In the genomic region with DNA sequence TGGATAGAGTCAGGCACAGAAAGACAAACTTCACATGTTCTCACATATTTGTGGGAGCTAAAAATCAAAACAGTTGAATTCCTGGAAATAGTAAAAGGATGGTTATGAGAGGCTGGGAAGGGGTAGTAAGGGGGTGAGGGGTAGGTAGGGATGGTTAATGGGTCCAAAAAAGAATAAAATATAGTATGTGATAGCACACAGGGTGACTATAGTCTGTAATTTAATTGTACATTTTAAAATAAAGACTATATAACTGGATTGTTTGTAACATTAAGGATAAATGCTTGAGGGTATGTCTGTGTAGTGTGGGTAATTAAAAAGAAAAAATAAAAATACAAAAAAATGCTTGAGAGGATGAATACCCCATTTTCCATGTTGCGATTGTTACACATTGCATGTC, we compare ENCODE assay signal across 30 cellular contexts.
"Had no signal": no experiment of that assay in that cellular context is flagged by ENCODE, and none has a peak within 500 bp of the region (broad histone marks: within the 10 kb centered on the region; RNA-seq: fewer than 3 reads in every experiment).

No MANE protein-coding gene starts in this region.

- H3K9me3 Mint-ChIP-seq: activated CD4-positive, alpha-beta memory T cell treated with anti-CD3 and anti-CD28 coated beads for 36 hours; activated CD4-positive, alpha-beta T cell treated with anti-CD3 and anti-CD28 coated beads, Interleukin-2, amount 10 ng/mL, durations not matched to agents 24 days and 14 days; activated T-helper 17 cell treated with anti-CD3 and anti-CD28 coated beads, Interleukin-2, amount 50 U/mL, for 72 hours; brain; T-cell; T-helper 1 cell treated with Interleukin-12 subunit alpha and Interleukin-12 subunit beta and Interleukin-4 antibody, amounts not matched to agents 30 μg/mL and 1 μg/mL, for 36 hours; T-helper 2 cell treated with Interferon-gamma antibody and Interleukin-4, amounts not matched to agents 5 μg/mL and 100 μg/mL, for 36 hours had no signal

- H3K4me3 Mint-ChIP-seq: activated CD4-positive, alpha-beta memory T cell treated with anti-CD3 and anti-CD28 coated beads for 36 hours; activated CD4-positive, alpha-beta T cell treated with anti-CD3 and anti-CD28 coated beads for 36 hours; activated CD4-positive, alpha-beta T cell treated with anti-CD3 and anti-CD28 coated beads, Interleukin-2, amount 10 ng/mL, durations not matched to agents 24 days and 14 days; activated CD8-positive, alpha-beta memory T cell treated with anti-CD3 and anti-CD28 coated beads, Interleukin-2, amount 10 ng/mL, durations not matched to agents 7 days and 5 days; activated CD8-positive, alpha-beta T cell treated with anti-CD3 and anti-CD28 coated beads, Interleukin-2, amount 10 ng/mL, durations not matched to agents 7 days and 5 days; activated naive CD8-positive, alpha-beta T cell; activated T-helper 17 cell treated with anti-CD3 and anti-CD28 coated beads, Interleukin-2, amount 50 U/mL, for 72 hours; brain; T-cell; T-helper 1 cell treated with Interleukin-12 subunit alpha and Interleukin-12 subunit beta and Interleukin-4 antibody, amounts not matched to agents 30 μg/mL and 1 μg/mL, for 36 hours; T-helper 2 cell treated with Interferon-gamma antibody and Interleukin-4, amounts not matched to agents 5 μg/mL and 100 μg/mL, for 36 hours had no signal

- H3K27ac ChIP-seq: ascending aorta, breast epithelium, cardiac muscle cell, colonic mucosa, esophagus squamous epithelium, gastroesophageal sphincter, heart right ventricle had no signal

- H3K27me3 Mint-ChIP-seq: activated CD4-positive, alpha-beta memory T cell treated with anti-CD3 and anti-CD28 coated beads for 36 hours; activated CD4-positive, alpha-beta T cell treated with anti-CD3 and anti-CD28 coated beads for 36 hours; activated CD4-positive, alpha-beta T cell treated with anti-CD3 and anti-CD28 coated beads, Interleukin-2, amount 10 ng/mL, durations not matched to agents 24 days and 14 days; activated CD8-positive, alpha-beta memory T cell treated with anti-CD3 and anti-CD28 coated beads, Interleukin-2, amount 10 ng/mL, durations not matched to agents 7 days and 5 days; activated naive CD8-positive, alpha-beta T cell; activated T-helper 17 cell treated with anti-CD3 and anti-CD28 coated beads, Interleukin-2, amount 50 U/mL, for 72 hours; brain; T-cell had no signal

- H3K4me1 Mint-ChIP-seq: activated T-helper 17 cell treated with anti-CD3 and anti-CD28 coated beads, Interleukin-2, amount 50 U/mL, for 72 hours had no signal

- H3K9me3 ChIP-seq: ascending aorta, breast epithelium, colonic mucosa, esophagus squamous epithelium, gastroesophageal sphincter, heart right ventricle had no signal

- ATAC-seq: activated CD4-positive, alpha-beta T cell treated with anti-CD3 and anti-CD28 coated beads for 36 hours; activated CD8-positive, alpha-beta memory T cell treated with anti-CD3 and anti-CD28 coated beads, Interleukin-2, amount 10 ng/mL, durations not matched to agents 7 days and 5 days; activated CD8-positive, alpha-beta T cell treated with anti-CD3 and anti-CD28 coated beads, Interleukin-2, amount 10 ng/mL, durations not matched to agents 7 days and 5 days; activated T-helper 17 cell treated with anti-CD3 and anti-CD28 coated beads, Interleukin-2, amount 50 U/mL, for 72 hours; gastroesophageal sphincter; T-cell had no signal

- DNase-seq: activated CD4-positive, alpha-beta memory T cell treated with anti-CD3 and anti-CD28 coated beads for 36 hours; activated CD4-positive, alpha-beta T cell treated with anti-CD3 and anti-CD28 coated beads for 36 hours; activated CD4-positive, alpha-beta T cell treated with anti-CD3 and anti-CD28 coated beads, Interleukin-2, amount 10 ng/mL, durations not matched to agents 24 days and 14 days; activated CD4-positive, CD25-positive, alpha-beta regulatory T cell; activated CD4-positive, CD25-positive, alpha-beta regulatory T cell treated with anti-CD3 and anti-CD28 coated beads, Interleukin-2, amount 50 U/mL, for 72 hours; activated CD8-positive, alpha-beta memory T cell treated with anti-CD3 and anti-CD28 coated beads, Interleukin-2, amount 10 ng/mL, durations not matched to agents 7 days and 5 days; activated CD8-positive, alpha-beta memory T cell treated with anti-CD3 and anti-CD28 coated beads, Interleukin-2, amount 50 U/mL, for 4 hours; activated CD8-positive, alpha-beta T cell treated with anti-CD3 and anti-CD28 coated beads, Interleukin-2, amount 10 ng/mL, durations not matched to agents 7 days and 5 days; activated effector memory CD4-positive, alpha-beta T cell treated with Interleukin-2 at 50 U/mL for 16 hours; activated gamma-delta T cell treated with Interleukin-2 at 50 U/mL for 16 hours; activated naive CD4-positive, alpha-beta T cell treated with anti-CD3 and anti-CD28 coated beads, Interleukin-2, amount 50 U/mL, for 16 hours; activated naive CD4-positive, alpha-beta T cell treated with Interleukin-2 at 50 U/mL for 16 hours; activated T-cell treated with anti-CD3 and anti-CD28 coated beads, Interleukin-2, amount 50 U/mL, for 1 hour; central memory CD4-positive, alpha-beta T cell; cerebellar nuclear complex; colonic mucosa; effector CD8-positive, alpha-beta T cell; esophagus squamous epithelium; foreskin melanocyte; heart right ventricle; T-cell had no signal

- H3K27ac Mint-ChIP-seq: activated CD4-positive, alpha-beta memory T cell treated with anti-CD3 and anti-CD28 coated beads for 36 hours; activated CD4-positive, alpha-beta T cell treated with anti-CD3 and anti-CD28 coated beads for 36 hours; activated CD4-positive, alpha-beta T cell treated with anti-CD3 and anti-CD28 coated beads, Interleukin-2, amount 10 ng/mL, durations not matched to agents 24 days and 14 days; activated CD8-positive, alpha-beta memory T cell treated with anti-CD3 and anti-CD28 coated beads, Interleukin-2, amount 10 ng/mL, durations not matched to agents 7 days and 5 days; activated CD8-positive, alpha-beta T cell treated with anti-CD3 and anti-CD28 coated beads, Interleukin-2, amount 10 ng/mL, durations not matched to agents 7 days and 5 days; activated naive CD8-positive, alpha-beta T cell; activated T-helper 17 cell treated with anti-CD3 and anti-CD28 coated beads, Interleukin-2, amount 50 U/mL, for 72 hours; T-helper 1 cell treated with Interleukin-12 subunit alpha and Interleukin-12 subunit beta and Interleukin-4 antibody, amounts not matched to agents 30 μg/mL and 1 μg/mL, for 36 hours; T-helper 2 cell treated with Interferon-gamma antibody and Interleukin-4, amounts not matched to agents 5 μg/mL and 100 μg/mL, for 36 hours had no signal
